20 cellular contexts compared by ENCODE assay signal in genomic region chr17:17562145-17562529, GRCh38. TPM values are rescaled to one million over a fixed set of nuclear protein-coding genes. Genes with fewer than 3 reads are reported as not detected.
A peak's percentile ranks its signal among the peaks of the same experiment; 100 is the strongest.
DNase-seq lines count a peak whose midpoint lies in the region; ATAC-seq, FAIRE-seq and TF ChIP-seq lines count a peak whose summit lies in the region.
"Had no signal": no experiment of that assay in that cellular context is flagged by ENCODE, and none has a peak within 500 bp of the region (broad histone marks: within the 10 kb centered on the region; RNA-seq: fewer than 3 reads in every experiment).

No MANE protein-coding gene starts in this region.

- no peaks in the 10 kb centered on the region for H3K4me1 Mint-ChIP-seq in MCF 10A (ENCODE audit: insufficient read depth, unreplicated experiment)

- H3K9ac ChIP-seq in endothelial cell of umbilical vein (replicated peaks; ENCODE audit: extremely low read depth, insufficient read depth, low read length) (no peak overlapping the region), neuronal stem cell (ENCODE audit: low read depth, low read length, poor library complexity) (no peak overlapping the region)

- WGBS in neuronal stem cell (ENCODE audit: extremely low coverage in 2 of 2, insufficient read length in 2 of 2, insufficient replicate concordance in 1 of 2), 2 donors: no CpG with 5 or more reads among the region's 15 CpGs

- H3K36me3 ChIP-seq in breast epithelium: no peaks in the 10 kb centered on the region
- H3K36me3 ChIP-seq in endothelial cell of umbilical vein (ENCODE audit: control insufficient read depth in 2 of 2, extremely low read depth in 1 of 2, insufficient read depth in 2 of 2, low read length in 2 of 2): no peaks in the 10 kb centered on the region
- H3K36me3 ChIP-seq in neuronal stem cell (replicated peaks in 1 of 2; ENCODE audit: control insufficient read depth in 2 of 2, insufficient read depth in 2 of 2, low read length in 2 of 2): no peaks in the 10 kb centered on the region
- H3K36me3 ChIP-seq in thoracic aorta: no peaks in the 10 kb centered on the region
- H3K36me3 ChIP-seq: heart left ventricle, uterus had no signal

- TF ChIP-seq POLR2A in breast epithelium (IDR thresholded peaks at IDR 0.05): no peak
- TF ChIP-seq POLR2A in endothelial cell of umbilical vein (IDR thresholded peaks at IDR 0.05; ENCODE audit: low read depth, low read length): no peak

- H2AK5ac ChIP-seq in neuronal stem cell (ENCODE audit: low read depth, low read length): peak overlapping the region; percentile 48

- no peak overlapping the region for H2BK120ac ChIP-seq in neuronal stem cell (ENCODE audit: low read depth, low read length)

- intact Hi-C loops in breast epithelium (cut with DNase I; ENCODE audit: low total_unique reads): no loop called here
- intact Hi-C loops in MCF 10A (cut with micrococcal nuclease): no loop called here
- intact Hi-C loops in endothelial cell of umbilical vein (cut with micrococcal nuclease): no loop called here

- no peaks in the 10 kb centered on the region for H3K9me3 Mint-ChIP-seq in MCF 10A (ENCODE audit: unreplicated experiment)
- H3K9me3 Mint-ChIP-seq: endodermal cell; H9; stimulated activated naive CD8-positive, alpha-beta T cell treated with anti-CD3 and anti-CD28 coated beads, Interleukin-15, amount 100 ng/mL, for 72 hours had no signal

- H3K9me1 ChIP-seq in endothelial cell of umbilical vein (replicated peaks; ENCODE audit: control insufficient read depth, extremely low read depth, insufficient read depth, low read length): no peaks in the 10 kb centered on the region

- no peaks in the 10 kb centered on the region for H3K79me1 ChIP-seq in neuronal stem cell (ENCODE audit: low read depth, low read length)

- no peak overlapping the region for H2BK15ac ChIP-seq in neuronal stem cell (ENCODE audit: low read length)

- H2BK5ac ChIP-seq in neuronal stem cell (ENCODE audit: low read length): no peak overlapping the region

- no peak overlapping the region for H3K4ac ChIP-seq in neuronal stem cell (ENCODE audit: low read length)

- H3K4me2 ChIP-seq in endothelial cell of umbilical vein (ENCODE audit: insufficient read depth, low read length) (no peak overlapping the region), neuronal stem cell (ENCODE audit: insufficient read depth, low read length, poor library complexity, severe bottlenecking) (no peak overlapping the region)

- H3K9me3 ChIP-seq in breast epithelium (no peaks in the 10 kb centered on the region), endothelial cell of umbilical vein (replicated peaks; ENCODE audit: control insufficient read depth, insufficient read depth, low read length) (no peaks in the 10 kb centered on the region), neuronal stem cell (replicated peaks in 1 of 2; ENCODE audit: control insufficient read depth in 2 of 2, insufficient read depth in 1 of 2, low read depth in 1 of 2, low read length in 2 of 2) (no peaks in the 10 kb centered on the region), thoracic aorta (no peaks in the 10 kb centered on the region)
- H3K9me3 ChIP-seq: heart left ventricle, uterus had no signal

- H4K91ac ChIP-seq in neuronal stem cell (ENCODE audit: low read depth, low read length, poor library complexity): no peak overlapping the region

- H3K23ac ChIP-seq in neuronal stem cell (ENCODE audit: low read depth, low read length, poor library complexity): peak overlapping the region; percentile 44

- H3K18ac ChIP-seq in neuronal stem cell (ENCODE audit: low read length): peak overlapping the region; percentile 54

- H4K8ac ChIP-seq in neuronal stem cell (ENCODE audit: low read depth, low read length): no peak overlapping the region

- H3K4me3 ChIP-seq in breast epithelium (no peak overlapping the region), endothelial cell of umbilical vein (replicated peaks in 1 of 3; ENCODE audit: insufficient read depth in 1 of 3, low read depth in 1 of 3, low read length in 3 of 3) (no peak overlapping the region), neuronal stem cell (ENCODE audit: low read length in 2 of 2) (no peak overlapping the region), thoracic aorta (peak overlapping the region; percentile 28)
- H3K4me3 ChIP-seq: heart left ventricle, uterus had no signal

- CTCF ChIA-PET in MCF 10A (lab: Yijun Ruan, JAX): interaction anchor here (1.8 kb wide), 1 partner anchor 207 kb away, joined by 7 read pairs; no protein-coding TSS in a partner anchor
- CTCF ChIA-PET in endothelial cell of umbilical vein (lab: Charles Lee): interaction anchor here (1.1 to 3.3 kb wide), 2 partner anchors 52 to 65 kb away, joined by 3 to 20 read pairs; partner anchors contain the start of gene RASD1

- H3K36me3 Mint-ChIP-seq in MCF 10A (ENCODE audit: insufficient read depth, unreplicated experiment): no peaks in the 10 kb centered on the region

- H3K14ac ChIP-seq in neuronal stem cell (ENCODE audit: low read length): peak overlapping the region; percentile 40

- POLR2A ChIA-PET in MCF 10A (lab: Yijun Ruan, JAX) (no interaction called here), endothelial cell of umbilical vein (lab: Charles Lee) (interaction anchor here (0.6 kb wide), 1 partner anchor 65 kb away, joined by 4 read pairs; the partner anchor contains the start of gene RASD1)

- peak overlapping the region; percentile 73 to 88 for H3K27ac ChIP-seq in breast epithelium
- peak overlapping the region; percentile 13 for H3K27ac ChIP-seq in endothelial cell of umbilical vein (ENCODE audit: insufficient read depth, low read depth, low read length)
- H3K27ac ChIP-seq in neuronal stem cell (replicated peaks; ENCODE audit: low read length): no peak overlapping the region
- H3K27ac ChIP-seq in thoracic aorta: peak overlapping the region; percentile 28 to 61
- H3K27ac ChIP-seq: 22Rv1 had no signal

- no peaks in the 10 kb centered on the region for H3K79me2 ChIP-seq in endothelial cell of umbilical vein (ENCODE audit: control insufficient read depth, insufficient read depth, low read length)

- no peak for ATAC-seq in thoracic aorta (ENCODE audit: insufficient number of reproducible peaks, low FRiP score, low read depth)
- ATAC-seq: stimulated activated naive CD8-positive, alpha-beta T cell treated with anti-CD3 and anti-CD28 coated beads, Interleukin-15, amount 100 ng/mL, for 72 hours had no signal

- BruUV-seq in MCF 10A (replicated peaks; lab: Mats Ljungman, UMichigan) (no TSS peak), endothelial cell of umbilical vein (replicated peaks; lab: Mats Ljungman, UMichigan) (no TSS peak)

- H3K27me3 ChIP-seq in breast epithelium (no peaks in the 10 kb centered on the region), endothelial cell of umbilical vein (ENCODE audit: control insufficient read depth in 2 of 2, insufficient read depth in 2 of 2, low read length in 2 of 2) (no peaks in the 10 kb centered on the region), neuronal stem cell (ENCODE audit: control insufficient read depth in 3 of 3, insufficient read depth in 3 of 3, low read depth in 1 of 3, low read length in 3 of 3) (no peaks in the 10 kb centered on the region), thoracic aorta (replicated peaks; ENCODE audit: insufficient read depth) (no peaks in the 10 kb centered on the region)
- H3K27me3 ChIP-seq: heart left ventricle, uterus had no signal

- FAIRE-seq in endothelial cell of umbilical vein (lab: Jason Lieb, UNC) (no peak), D721Med (lab: Jason Lieb, UNC) (no peak)
- FAIRE-seq: astrocyte had no signal

- DNase-seq in breast epithelium (ENCODE audit: low spot score in 2 of 2) (no peak), MCF 10A (ENCODE audit: unreplicated experiment) (no peak), endothelial cell of umbilical vein (ENCODE audit: low read depth, low spot score) (no peak), neuronal stem cell (ENCODE audit: low spot score) (no peak), thoracic aorta (ENCODE audit: low spot score) (no peak), D721Med (ENCODE audit: insufficient read length, low spot score) (no peak), midbrain (lab: John Stamatoyannopoulos, UW) (no peak), NCI-H2196 (lab: John Stamatoyannopoulos, UW; ENCODE audit: unreplicated experiment) (no peak)
- DNase-seq: activated naive CD4-positive, alpha-beta T cell treated with anti-CD3 and anti-CD28 coated beads, Interleukin-2, amount 50 U/mL, for 16 hours; COR-L47; endodermal cell; H9; NCI-H1048; NCI-H1930; stimulated activated CD4-positive, alpha-beta T cell treated with anti-CD3 and anti-CD28 coated beads, Interleukin-4, amount 100 ng/mL, for 1 hour; stimulated activated naive CD8-positive, alpha-beta T cell treated with anti-CD3 and anti-CD28 coated beads, Interleukin-15, amount 100 ng/mL, for 72 hours had no signal

- H3K4me1 ChIP-seq in breast epithelium (peaks cover under 1 to 6% of the 10 kb centered on the region in 2 donors), endothelial cell of umbilical vein (ENCODE audit: control insufficient read depth, extremely low read depth, insufficient read depth, low read length) (peaks cover 11% of the 10 kb centered on the region), neuronal stem cell (ENCODE audit: control insufficient read depth in 2 of 2, insufficient read depth in 1 of 2, low read depth in 1 of 2, low read length in 2 of 2) (peaks cover 0 to 13% of the 10 kb centered on the region in 2 donors), thoracic aorta (ENCODE audit: control insufficient read depth in 1 of 2, low read depth in 2 of 2) (peaks cover 13 to 28% of the 10 kb centered on the region in 2 donors)
- H3K4me1 ChIP-seq: uterus had no signal

- dilution Hi-C loops in endothelial cell of umbilical vein (cut with MboI; ENCODE audit: extremely low pct_ligation_motif_present, low sequenced_read_pairs): no loop called here

- H4K20me1 ChIP-seq in endothelial cell of umbilical vein (replicated peaks; ENCODE audit: control insufficient read depth, extremely low read depth, insufficient read depth, low read length): no peaks in the 10 kb centered on the region

- no peak overlapping the region for H2BK12ac ChIP-seq in neuronal stem cell (ENCODE audit: low read length)

- no peaks in the 10 kb centered on the region for H3K27me3 Mint-ChIP-seq in MCF 10A (ENCODE audit: insufficient read depth, unreplicated experiment)
- H3K27me3 Mint-ChIP-seq: stimulated activated naive CD8-positive, alpha-beta T cell treated with anti-CD3 and anti-CD28 coated beads, Interleukin-15, amount 100 ng/mL, for 72 hours had no signal

- no peak overlapping the region for H3K4me3 Mint-ChIP-seq in MCF 10A (ENCODE audit: unreplicated experiment)
- H3K4me3 Mint-ChIP-seq: endodermal cell; H9; stimulated activated naive CD8-positive, alpha-beta T cell treated with anti-CD3 and anti-CD28 coated beads, Interleukin-15, amount 100 ng/mL, for 72 hours had no signal

- TF ChIP-seq CTCF in breast epithelium (IDR thresholded peaks at IDR 0.05) (no peak), MCF 10A (IDR thresholded peaks at IDR 0.05; ENCODE audit: unreplicated experiment) (no peak), endothelial cell of umbilical vein (IDR thresholded peaks at IDR 0.05; ENCODE audit: extremely low read depth in 1 of 2, insufficient read depth in 1 of 2, low read depth in 1 of 2, low read length in 2 of 2) (no peak), thoracic aorta (IDR thresholded peaks at IDR 0.05) (no peak), D721Med (IDR thresholded peaks at IDR 0.05; ENCODE audit: insufficient read depth, missing control alignments) (no peak)

- H2AFZ ChIP-seq in endothelial cell of umbilical vein (ENCODE audit: low read depth, low read length) (peak overlapping the region; percentile 66), neuronal stem cell (ENCODE audit: low read length) (no peak overlapping the region)

- no peak overlapping the region for H3K27ac Mint-ChIP-seq in MCF 10A (ENCODE audit: low read depth, unreplicated experiment)

RNA-seq across cellular contexts. Expression of gene PEMT, which starts 29.4 kb away (rescaled TPM):
- total RNA-seq in breast epithelium (100 to 1,000 TPM in 1 of 3 donors, 10 to 100 TPM in 2; 37.3 to 151 (median 52.4) TPM), MCF 10A (2022) (37.0 and 49.8 TPM in 2 replicates), endothelial cell of umbilical vein (35.1 and 37.2 TPM in 2 replicates), thoracic aorta (10 to 100 TPM; 15.7 to 22.1 TPM)
- 58.4 and 72.7 TPM in 2 replicates for polyA plus RNA-seq in endothelial cell of umbilical vein
- polyA plus RNA-seq in endothelial cell of umbilical vein (2011; cell fraction: cytosol; rRNA removed): 35.0 and 44.5 TPM in 2 replicates
- 12.7 and 16.6 TPM in 2 replicates for polyA plus RNA-seq in endothelial cell of umbilical vein (2011; cell fraction: nucleus; rRNA removed)
- 23.1 and 29.0 TPM in 2 replicates for polyA plus RNA-seq in endothelial cell of umbilical vein (2012)
- 14.3 and 22.2 TPM in 2 replicates for polyA minus RNA-seq in endothelial cell of umbilical vein
- polyA minus RNA-seq in endothelial cell of umbilical vein (2011; cell fraction: cytosol; rRNA and poly(A)+ RNA removed): 32.9 TPM
- 5.3 and 5.8 TPM in 2 replicates for polyA minus RNA-seq in endothelial cell of umbilical vein (2011; cell fraction: nucleus; rRNA and poly(A)+ RNA removed)
- polyA plus RNA-seq in neuronal stem cell (2013, experiment 1 of 2): 42.5 TPM
- 39.1 TPM for polyA plus RNA-seq in neuronal stem cell (2013, experiment 2 of 2)
